ENCODE assay signal across 12 cellular contexts in the genomic region with DNA sequence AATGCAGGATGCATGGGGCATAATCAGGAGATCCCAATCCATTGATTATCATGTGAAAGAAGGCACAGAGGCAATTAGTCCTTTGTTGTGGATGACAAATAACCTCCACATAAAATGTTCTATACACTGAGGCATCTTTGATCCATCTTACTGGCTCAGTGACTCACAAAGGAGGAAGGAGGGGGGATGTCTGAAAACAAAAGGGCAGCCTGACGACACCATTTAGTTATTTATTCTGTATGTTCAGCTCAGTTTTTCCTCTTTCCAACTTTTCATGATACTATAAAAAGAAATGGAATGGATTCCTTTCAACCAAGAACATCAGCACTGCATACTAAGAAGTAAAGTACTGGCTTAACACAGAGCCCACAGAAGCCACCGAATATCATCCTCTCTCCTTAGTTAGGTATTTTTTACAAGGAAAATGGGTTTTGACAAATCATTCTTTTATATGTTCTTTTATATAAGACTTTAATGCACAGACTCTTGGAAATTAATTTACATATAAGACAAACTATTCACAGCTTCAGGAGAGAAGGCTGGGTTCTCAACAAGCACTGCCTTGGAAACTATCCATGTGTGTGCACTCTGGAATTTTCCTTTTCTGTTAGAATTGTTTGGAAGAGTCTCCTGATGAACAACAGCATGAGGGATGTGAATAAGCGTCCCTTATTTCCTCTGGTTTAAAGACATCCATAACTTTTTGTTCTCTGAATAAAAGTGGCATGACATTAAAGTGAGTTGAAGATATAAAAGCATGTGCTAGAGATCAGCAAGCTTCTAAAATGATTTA.
A peak's percentile ranks its signal among the peaks of the same experiment; 100 is the strongest.
DNase-seq lines count a peak whose midpoint lies in the region; ATAC-seq, FAIRE-seq and TF ChIP-seq lines count a peak whose summit lies in the region.
"Had no signal": no experiment of that assay in that cellular context is flagged by ENCODE, and none has a peak within 500 bp of the region (broad histone marks: within the 10 kb centered on the region; RNA-seq: fewer than 3 reads in every experiment).

No MANE protein-coding gene starts in this region.

- TF ChIP-seq CTCF in HepG2 (CRISPR knock-in tag; IDR thresholded peaks at IDR 0.05) (no peak), right lobe of liver (IDR thresholded peaks at IDR 0.05) (no peak), keratinocyte (optimal IDR thresholded peaks at IDR 0.05 in 1 of 3, IDR thresholded peaks at IDR 0.05 in 1 of 3, conservative IDR thresholded peaks at IDR 0.05 in 1 of 3; ENCODE audit: extremely low read depth in 1 of 3, insufficient read depth in 2 of 3, low read length in 3 of 3) (no peak), vagina (IDR thresholded peaks at IDR 0.05) (no peak)

- H3K79me2 ChIP-seq in HepG2 (ENCODE audit: insufficient read depth, low read length) (no peaks in the 10 kb centered on the region), keratinocyte (ENCODE audit: control insufficient read depth, insufficient read depth, low read length) (peaks cover 72% of the 10 kb centered on the region)

- POLR2A ChIA-PET in HepG2 (lab: Yijun Ruan, JAX): no interaction called here

- ATAC-seq in HepG2 (no peak), right lobe of liver (no peak), GM21576 (IDR thresholded peaks at IDR 0.05; ENCODE audit: unreplicated experiment) (no peak)
- ATAC-seq: CD8-positive, alpha-beta T cell had no signal

- no peaks in the 10 kb centered on the region for H4K20me1 ChIP-seq in HepG2 (ENCODE audit: insufficient read depth, low read length)
- H4K20me1 ChIP-seq in keratinocyte (ENCODE audit: control insufficient read depth, extremely low read depth, insufficient read depth, low read length): no peaks in the 10 kb centered on the region

- no TSS peak for BruUV-seq in HepG2 (replicated peaks; lab: Mats Ljungman, UMichigan)

- CTCF ChIA-PET in HepG2 (lab: Yijun Ruan, JAX; ENCODE audit: low intra/inter-chr PET ratio, low total read pairs): no interaction called here

- TF ChIP-seq EP300 in HepG2 (IDR thresholded peaks at IDR 0.05; ENCODE audit: low read depth in 2 of 2, low read length in 2 of 2): no peak
- no peak for TF ChIP-seq EP300 in HepG2 (CRISPR knock-in tag; IDR thresholded peaks at IDR 0.05; ENCODE audit: borderline replicate concordance)

- dilution Hi-C loops in keratinocyte (cut with MboI; ENCODE audit: extremely low pct_ligation_motif_present, low sequenced_read_pairs): no loop called here

- H3K9me1 ChIP-seq in keratinocyte (ENCODE audit: control insufficient read depth, extremely low read depth, insufficient read depth, low read length): no peaks in the 10 kb centered on the region

- FAIRE-seq in HepG2 (lab: Jason Lieb, UNC) (no peak), keratinocyte (lab: Jason Lieb, UNC) (peak; percentile 76)

- H3K27me3 ChIP-seq in HepG2 (ENCODE audit: control insufficient read depth in 1 of 2, insufficient read depth in 2 of 2, low read length in 2 of 2) (no peaks in the 10 kb centered on the region), right lobe of liver (no peaks in the 10 kb centered on the region), keratinocyte (ENCODE audit: control insufficient read depth, extremely low read depth, insufficient read depth, low read length) (no peaks in the 10 kb centered on the region), vagina (no peaks in the 10 kb centered on the region)
- H3K27me3 ChIP-seq: neutrophil had no signal

- TF ChIP-seq POLR2A in HepG2 (IDR thresholded peaks at IDR 0.05; ENCODE audit: insufficient read depth in 1 of 2, low read depth in 2 of 2, low read length in 2 of 2) (no peak), right lobe of liver (IDR thresholded peaks at IDR 0.05) (no peak), vagina (IDR thresholded peaks at IDR 0.05) (no peak)

- in situ Hi-C loops in HepG2 (cut with HindIII; ENCODE audit: extremely low pct_ligation_motif_present, low pct_unique_long_range_greater_than_20kb): no loop called here

- no peaks in the 10 kb centered on the region for H3K36me3 ChIP-seq in HepG2 (replicated peaks in 1 of 2; ENCODE audit: control insufficient read depth in 1 of 2, insufficient read depth in 2 of 2, low read length in 2 of 2)
- no peaks in the 10 kb centered on the region for H3K36me3 ChIP-seq in right lobe of liver
- H3K36me3 ChIP-seq in keratinocyte (ENCODE audit: control insufficient read depth in 2 of 2, extremely low read depth in 1 of 2, insufficient read depth in 2 of 2, low read length in 2 of 2): no peaks in the 10 kb centered on the region
- no peaks in the 10 kb centered on the region for H3K36me3 ChIP-seq in vagina
- H3K36me3 ChIP-seq: neutrophil had no signal

- H3K9ac ChIP-seq in HepG2 (ENCODE audit: insufficient read depth, low read depth, low read length) (no peak overlapping the region), keratinocyte (ENCODE audit: control insufficient read depth, extremely low read depth, insufficient read depth, low read length) (peak overlapping the region; percentile 14)

- H2AFZ ChIP-seq in HepG2 (ENCODE audit: low read length): no peak overlapping the region
- H2AFZ ChIP-seq in keratinocyte (ENCODE audit: control insufficient read depth, low read length): no peak overlapping the region

- H3K9me3 ChIP-seq in HepG2 (ENCODE audit: low read length) (no peaks in the 10 kb centered on the region), right lobe of liver (no peaks in the 10 kb centered on the region), keratinocyte (ENCODE audit: control insufficient read depth, low read depth, low read length) (no peaks in the 10 kb centered on the region), vagina (no peaks in the 10 kb centered on the region)
- H3K9me3 ChIP-seq: neutrophil had no signal

- no peaks in the 10 kb centered on the region for H3K4me1 ChIP-seq in HepG2 (ENCODE audit: insufficient read depth, low read length)
- no peaks in the 10 kb centered on the region for H3K4me1 ChIP-seq in right lobe of liver
- peaks cover 39% of the 10 kb centered on the region for H3K4me1 ChIP-seq in keratinocyte (ENCODE audit: control insufficient read depth, extremely low read depth, insufficient read depth, low read length)
- H3K4me1 ChIP-seq in vagina: peaks cover 43% of the 10 kb centered on the region

- H3K27ac ChIP-seq in HepG2 (ENCODE audit: extremely low read length, insufficient read depth, low read length) (no peak overlapping the region), right lobe of liver (no peak overlapping the region), angular gyrus (ENCODE audit: low read depth, low read length) (peak overlapping the region; percentile 33), keratinocyte (ENCODE audit: control insufficient read depth, insufficient read depth, low read length) (peak overlapping the region; percentile 56), vagina (peak overlapping the region; percentile 17)
- H3K27ac ChIP-seq: neutrophil had no signal

- H3K4me3 ChIP-seq in HepG2 (replicated peaks in 1 of 3; ENCODE audit: insufficient read depth in 1 of 3, low read depth in 2 of 3, low read length in 3 of 3) (no peak overlapping the region), right lobe of liver (no peak overlapping the region), keratinocyte (ENCODE audit: control insufficient read depth in 2 of 3, extremely low read depth in 1 of 3, insufficient read depth in 2 of 3, low read depth in 1 of 3, low read length in 3 of 3) (peak overlapping the region in 2 of 3 experiments; percentile 11 to 24), vagina (no peak overlapping the region)

- intact Hi-C loops in HepG2 (cut with micrococcal nuclease; ENCODE audit: unreplicated experiment): no loop called here
- intact Hi-C loops in right lobe of liver (cut with DNase I): no loop called here
- intact Hi-C loops in vagina (cut with DNase I): no loop called here

- H3K4me2 ChIP-seq in HepG2 (ENCODE audit: low read depth, low read length) (no peak overlapping the region), keratinocyte (ENCODE audit: control insufficient read depth, extremely low read depth, insufficient read depth, low read depth, low read length) (peak overlapping the region; percentile 49)

- TF ChIP-seq RAD21 in HepG2 (CRISPR knock-in tag; IDR thresholded peaks at IDR 0.05): no peak

- DNase-seq in HepG2 (ENCODE audit: low spot score) (peak; percentile 35), right lobe of liver (no peak), keratinocyte (ENCODE audit: low read depth, low spot score) (no peak), vagina (ENCODE audit: extremely low spot score in 2 of 2) (no peak), NCI-H510A treated with DMSO at 0.1 percent for 48 hours (lab: John Stamatoyannopoulos, UW) (no peak), DMS53 treated with DMSO at 0.1 percent for 48 hours (lab: John Stamatoyannopoulos, UW; ENCODE audit: unreplicated experiment) (no peak)
- DNase-seq: activated CD8-positive, alpha-beta memory T cell treated with anti-CD3 and anti-CD28 coated beads, Interleukin-2, amount 50 U/mL, for 4 hours; CD8-positive, alpha-beta T cell; SIG-M5 had no signal

- WGBS in HepG2 (ENCODE audit: low lambda C conversion rate): 31% methylated on average over 3 of the region's 3 CpGs
- 48% methylated on average over 3 of the region's 3 CpGs for WGBS in right lobe of liver (ENCODE audit: insufficient coverage, low coverage, low lambda C conversion rate, missing lambda C conversion rate)

Comparison
In these comparisons a context has a peak if more than half of its experiments do, and no peak if none do; other contexts are left out.
1. H3K27ac ChIP-seq: peak in angular gyrus (single experiment), keratinocyte (single experiment) and vagina (single experiment); none in HepG2 (single experiment) and right lobe of liver (0 of 3).
2. H3K4me3 ChIP-seq: peak in keratinocyte (2 of 3); none in HepG2 (0 of 3), right lobe of liver (0 of 3) and vagina (0 of 2).